In genomic region chr2:177474904-177475474, GRCh38 we compare ENCODE assay signal across 12 cellular contexts.
DNase-seq lines count a peak whose midpoint lies in the region; ATAC-seq and TF ChIP-seq lines count a peak whose summit lies in the region.
"Had no signal": no experiment of that assay in that cellular context is flagged by ENCODE, and none has a peak within 500 bp of the region (broad histone marks: within the 10 kb centered on the region; RNA-seq: fewer than 3 reads in every experiment).

No MANE protein-coding gene starts in this region.

- H3K4me3 ChIP-seq in IMR-90 (ENCODE audit: insufficient read depth, low read depth, low read length) (no peak overlapping the region), cardiac fibroblast (replicated peaks in 1 of 2; ENCODE audit: low read depth in 2 of 2, low read length in 2 of 2) (no peak overlapping the region), mesenchymal stem cell (ENCODE audit: insufficient read depth in 1 of 2, low read depth in 1 of 2, low read length in 2 of 2) (no peak overlapping the region)
- H3K4me3 ChIP-seq: body of pancreas had no signal

- CTCF ChIA-PET in IMR-90 (lab: Yijun Ruan, JAX), result no interaction called here

- H4K8ac ChIP-seq in IMR-90 (ENCODE audit: low read depth in 2 of 2, low read length in 2 of 2), result no peak overlapping the region
- no peak overlapping the region for H4K8ac ChIP-seq in mesenchymal stem cell (ENCODE audit: low read length)

- H3K4me1 ChIP-seq in IMR-90 (ENCODE audit: control insufficient read depth, insufficient read depth, low read length) (peaks cover 3% of the 10 kb centered on the region), mesenchymal stem cell (ENCODE audit: control insufficient read depth, insufficient read depth, low read depth, low read length) (peaks cover 2% of the 10 kb centered on the region)

- H4K91ac ChIP-seq in IMR-90 (ENCODE audit: insufficient read depth, low read depth, low read length) (no peak overlapping the region), mesenchymal stem cell (ENCODE audit: low read length) (no peak overlapping the region)

- BruUV-seq in IMR-90 (replicated peaks; lab: Mats Ljungman, UMichigan), result no TSS peak

- H3K27ac ChIP-seq in IMR-90 (ENCODE audit: insufficient read depth, low read length) (no peak overlapping the region), mesenchymal stem cell (ENCODE audit: low read length, poor library complexity, severe bottlenecking) (peak overlapping the region; percentile 20)
- H3K27ac ChIP-seq: body of pancreas had no signal

- no CpG with 5 or more reads among the region's 1 CpG for WGBS in IMR-90 (ENCODE audit: extremely low coverage in 2 of 2, insufficient read length in 1 of 2), 2 experiments
- 50% methylated on average over 1 of the region's 1 CpG for WGBS in mesenchymal stem cell

- H2BK5ac ChIP-seq in IMR-90 (ENCODE audit: low read depth, low read length, poor library complexity, severe bottlenecking) (no peak overlapping the region), mesenchymal stem cell (ENCODE audit: low read depth, low read length, poor library complexity, severe bottlenecking) (no peak overlapping the region)

- H3K27me3 ChIP-seq in IMR-90 (ENCODE audit: control insufficient read depth, insufficient read depth, low read length) (no peaks in the 10 kb centered on the region), mesenchymal stem cell (ENCODE audit: control insufficient read depth in 1 of 2, insufficient read depth in 1 of 2, low read length in 2 of 2) (no peaks in the 10 kb centered on the region)
- H3K27me3 ChIP-seq: body of pancreas had no signal

- no peak overlapping the region for H3K14ac ChIP-seq in IMR-90 (replicated peaks; ENCODE audit: low read depth, low read length)
- no peak overlapping the region for H3K14ac ChIP-seq in mesenchymal stem cell (ENCODE audit: low read length in 2 of 2)

- H3K79me1 ChIP-seq in IMR-90 (ENCODE audit: low read depth in 1 of 2, low read length in 2 of 2) (peaks cover 4 to 8% of the 10 kb centered on the region in 2 experiments; a peak in 3 of 4 replicates), mesenchymal stem cell (replicated peaks; ENCODE audit: low read length, poor library complexity, severe bottlenecking) (peaks cover 5% of the 10 kb centered on the region)

- dilution Hi-C loops in IMR-90 (cut with HindIII; ENCODE audit: low sequenced_read_pairs, unreplicated experiment), result no loop called here

- H2AK9ac ChIP-seq in IMR-90 (replicated peaks; ENCODE audit: low read depth, low read length, poor library complexity), result no peak overlapping the region

- no peaks in the 10 kb centered on the region for H3K9me1 ChIP-seq in IMR-90 (ENCODE audit: insufficient read depth, low read length)

- H3K18ac ChIP-seq in IMR-90 (ENCODE audit: low read depth, low read length) (no peak overlapping the region), mesenchymal stem cell (ENCODE audit: low read depth in 1 of 2, low read length in 2 of 2) (no peak overlapping the region)

- no peak overlapping the region for H4K5ac ChIP-seq in IMR-90 (ENCODE audit: low read depth, low read length)

- TF ChIP-seq POLR2A in IMR-90 (IDR thresholded peaks at IDR 0.05; ENCODE audit: low read depth, low read length), result no peak

- H3K9me3 ChIP-seq in IMR-90 (ENCODE audit: control insufficient read depth, insufficient read depth, low read length), result no peaks in the 10 kb centered on the region
- H3K9me3 ChIP-seq in mesenchymal stem cell (ENCODE audit: control insufficient read depth, low read length), result peaks cover 45% of the 10 kb centered on the region
- H3K9me3 ChIP-seq: body of pancreas had no signal

- H3K4ac ChIP-seq in IMR-90 (ENCODE audit: low read depth, low read length), result no peak overlapping the region
- H3K4ac ChIP-seq in mesenchymal stem cell (ENCODE audit: low read depth in 1 of 2, low read length in 2 of 2), result no peak overlapping the region

- no peak for TF ChIP-seq RAD21 in IMR-90 (IDR thresholded peaks at IDR 0.05; ENCODE audit: low read length)

- H4K20me1 ChIP-seq in IMR-90 (ENCODE audit: insufficient read depth, low read length), result no peaks in the 10 kb centered on the region

- ATAC-seq in IMR-90 (ENCODE audit: low read depth), result peak; percentile 37
- no peak for ATAC-seq in HG02884 (IDR thresholded peaks at IDR 0.05; ENCODE audit: unreplicated experiment)
- ATAC-seq: body of pancreas had no signal

- H3K36me3 ChIP-seq in IMR-90 (ENCODE audit: control insufficient read depth, insufficient read depth, low read length) (peaks cover 5% of the 10 kb centered on the region; the same call in 1 of the 2 replicates), mesenchymal stem cell (ENCODE audit: control insufficient read depth in 1 of 2, insufficient read depth in 2 of 2, low read depth in 1 of 2, low read length in 2 of 2) (peaks cover 6 to 37% of the 10 kb centered on the region in 2 experiments)

- no peak overlapping the region for H2BK20ac ChIP-seq in IMR-90 (ENCODE audit: low read depth, low read length)

- H2BK12ac ChIP-seq in mesenchymal stem cell (ENCODE audit: low read length in 2 of 2), result no peak overlapping the region

- H3K23ac ChIP-seq in IMR-90 (ENCODE audit: low read depth, low read length) (no peak overlapping the region), mesenchymal stem cell (ENCODE audit: low read length in 2 of 2) (no peak overlapping the region)

- H2AK5ac ChIP-seq in IMR-90 (ENCODE audit: low read depth, low read length), result no peak overlapping the region
- H2AK5ac ChIP-seq in mesenchymal stem cell (ENCODE audit: low read length, severe bottlenecking), result no peak overlapping the region

- peak; percentile 66 for DNase-seq in EH (ENCODE audit: low read depth)
- peak; percentile 52 for DNase-seq in IMR-90
- peak; percentile 55 to 77 for DNase-seq in cardiac fibroblast (ENCODE audit: low read depth in 2 of 2)
- peak; percentile 48 for DNase-seq in mesenchymal stem cell
- no peak for DNase-seq in NCI-H1436 treated with DMSO at 0.1 percent for 48 hours (lab: John Stamatoyannopoulos, UW)
- DNase-seq in stimulated activated naive CD4-positive, alpha-beta T cell treated with Interleukin-2 at 50 U/mL for 16 hours (lab: John Stamatoyannopoulos, UW), result no peak
- DNase-seq: body of pancreas, NCI-H1048, NCI-H446 treated with DMSO at 0.1 percent for 48 hours, retina, substantia nigra had no signal

- H2BK120ac ChIP-seq in IMR-90 (ENCODE audit: low read depth, low read length), result no peak overlapping the region
- H2BK120ac ChIP-seq in mesenchymal stem cell (ENCODE audit: low read depth, low read length), result no peak overlapping the region

- no peak overlapping the region for H3K9ac ChIP-seq in IMR-90 (ENCODE audit: low read depth, low read length)
- no peak overlapping the region for H3K9ac ChIP-seq in mesenchymal stem cell (ENCODE audit: low read length)

- H2AFZ ChIP-seq in IMR-90 (replicated peaks; ENCODE audit: low read length, poor library complexity), result no peak overlapping the region
- H2AFZ ChIP-seq in mesenchymal stem cell (ENCODE audit: low read depth, low read length), result no peak overlapping the region

- no peak overlapping the region for H3K56ac ChIP-seq in IMR-90 (ENCODE audit: extremely low read depth, insufficient read depth, low read length)

- H3K4me2 ChIP-seq in IMR-90 (ENCODE audit: low read depth, low read length), result no peak overlapping the region
- no peak overlapping the region for H3K4me2 ChIP-seq in mesenchymal stem cell (ENCODE audit: low read length, poor library complexity, severe bottlenecking)

- H2BK15ac ChIP-seq in IMR-90 (ENCODE audit: low read depth, low read length), result no peak overlapping the region
- H2BK15ac ChIP-seq in mesenchymal stem cell (ENCODE audit: low read depth, poor library complexity, severe bottlenecking), result no peak overlapping the region

- in situ Hi-C loops in IMR-90 (cut with MboI; ENCODE audit: low sequenced_read_pairs), result no loop called here

- TF ChIP-seq CTCF in IMR-90 (conservative IDR thresholded peaks at IDR 0.05; ENCODE audit: low read depth, low read length), result no peak
- no peak for TF ChIP-seq CTCF in cardiac fibroblast (IDR thresholded peaks at IDR 0.05; ENCODE audit: low read depth, low read length)

- intact Hi-C loops in IMR-90 (cut with micrococcal nuclease), result no loop called here

- POLR2A ChIA-PET in IMR-90 (lab: Charles Lee; ENCODE audit: unreplicated experiment), result no interaction called here

TF ChIP-seq in IMR-90, 13 proteins besides CTCF, POLR2A, EP300 and RAD21:
- TF ChIP-seq CEBPB (IDR thresholded peaks at IDR 0.05; ENCODE audit: low read depth, low read length), result no peak
- TF ChIP-seq MAFK (IDR thresholded peaks at IDR 0.05; ENCODE audit: low read depth, low read length), result no peak
- no peak for TF ChIP-seq BHLHE40 (IDR thresholded peaks at IDR 0.05; ENCODE audit: low read depth, low read length)
- no peak for TF ChIP-seq MXI1 (IDR thresholded peaks at IDR 0.05; ENCODE audit: borderline replicate concordance, low read depth, low read length)
- TF ChIP-seq NFE2L2 (IDR thresholded peaks at IDR 0.05; ENCODE audit: low read depth, low read length), result no peak
- no peak for TF ChIP-seq RCOR1 (IDR thresholded peaks at IDR 0.05; ENCODE audit: insufficient replicate concordance, low read length)
TF ChIP-seq in IMR-90: peak in this region for 0.

Comparison
In these comparisons a context has a peak if more than half of its experiments do, and no peak if none do; other contexts are left out.
1. DNase-seq: peak in EH (single experiment), IMR-90 (single experiment), cardiac fibroblast (2 of 2) and mesenchymal stem cell (single experiment); none in NCI-H1436 treated with DMSO at 0.1 percent for 48 hours (single experiment) and stimulated activated naive CD4-positive, alpha-beta T cell treated with Interleukin-2 at 50 U/mL for 16 hours (single experiment).